Comparison of ENCODE assay signal across 34 cellular contexts in the genomic region with DNA sequence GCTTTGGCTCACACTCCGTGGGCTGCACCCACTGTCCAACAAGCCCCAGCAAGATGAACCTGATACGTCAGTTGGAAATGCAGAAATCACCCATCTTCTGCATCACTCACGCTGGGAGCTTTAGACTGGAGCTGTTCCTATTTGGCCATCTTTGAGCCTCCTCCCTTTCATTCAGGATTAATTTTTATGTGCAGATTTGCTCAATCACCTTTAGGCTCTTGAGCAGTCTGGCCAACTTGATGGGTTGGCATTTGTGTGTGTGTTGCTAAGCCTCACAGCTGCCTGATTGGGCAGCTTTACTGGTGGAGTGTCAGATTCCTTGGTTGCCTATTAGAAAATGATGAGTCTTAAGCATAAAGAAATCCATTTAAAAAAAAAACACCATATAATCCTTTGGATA.
"Had no signal": no experiment of that assay in that cellular context is flagged by ENCODE, and none has a peak within 500 bp of the region (broad histone marks: within the 10 kb centered on the region; RNA-seq: fewer than 3 reads in every experiment).

No MANE protein-coding gene starts in this region.

- H3K27ac ChIP-seq: KMS-11 had no signal

- H3K4me3 ChIP-seq: MG63 had no signal

- H3K36me3 ChIP-seq: MG63 had no signal

- H3K27me3 ChIP-seq: MG63 had no signal

- DNase-seq: Karpas-422, Kasumi-1, MG63, MM.1S, MV-4-11, NCI-H1048, NCI-H1092, NCI-H1092 treated with DMSO at 0.1 percent for 48 hours, NCI-H1105, NCI-H1105 treated with DMSO at 0.1 percent for 48 hours, NCI-H1417, NCI-H1417 treated with DMSO at 0.1 percent for 48 hours, NCI-H1436, NCI-H1436 treated with DMSO at 0.1 percent for 48 hours, NCI-H146, NCI-H1694, NCI-H1694 treated with DMSO at 0.1 percent for 48 hours, NCI-H187, NCI-H187 treated with DMSO at 0.1 percent for 48 hours, NCI-H1930, NCI-H2029, NCI-H2029 treated with DMSO at 0.1 percent for 48 hours, NCI-H2081, NCI-H2081 treated with DMSO at 0.1 percent for 48 hours, NCI-H2107, NCI-H2171, NCI-H2171 treated with DMSO at 0.1 percent for 48 hours, NCI-H2227 treated with DMSO at 0.1 percent for 48 hours, NCI-H226, NCI-H345, NCI-H446, NCI-H446 treated with DMSO at 0.1 percent for 48 hours, NCI-H510A had no signal
